ENCODE assay signal across 9 cellular contexts in the genomic region with DNA sequence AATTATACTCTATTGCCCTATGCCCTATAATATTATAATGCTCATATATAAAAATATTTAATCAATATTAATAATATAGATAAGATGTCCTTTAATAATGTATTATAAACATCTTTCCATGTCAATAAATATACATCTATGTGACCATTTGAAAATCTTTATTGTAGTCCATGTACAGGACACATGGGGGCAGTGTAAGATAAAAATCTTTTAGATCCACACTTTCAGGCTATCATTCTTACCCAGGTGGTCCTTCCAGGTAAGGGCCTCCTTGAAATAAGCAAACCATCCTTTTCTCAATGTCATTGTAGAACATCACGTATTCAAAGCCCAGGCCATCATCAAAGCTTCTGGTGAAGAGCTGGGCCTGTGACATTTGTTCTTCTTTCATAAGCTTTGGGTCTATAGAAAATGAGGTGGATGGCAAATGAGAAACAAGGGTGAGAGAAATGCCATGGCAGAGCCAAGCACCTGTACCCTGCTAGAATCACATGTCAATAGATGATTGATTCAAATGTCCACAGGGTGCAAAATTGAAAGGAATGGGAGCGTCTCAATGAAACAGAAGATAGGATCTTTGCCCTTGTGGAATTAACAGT. TPM values are rescaled to one million over a fixed set of nuclear protein-coding genes. Genes with fewer than 3 reads are reported as not detected.
DNase-seq lines count a peak whose midpoint lies in the region; ATAC-seq and TF ChIP-seq lines count a peak whose summit lies in the region.
"Had no signal": no experiment of that assay in that cellular context is flagged by ENCODE, and none has a peak within 500 bp of the region (broad histone marks: within the 10 kb centered on the region; RNA-seq: fewer than 3 reads in every experiment).

No MANE protein-coding gene starts in this region.

- no peak overlapping the region for H3K27ac ChIP-seq in body of pancreas

- H3K27me3 Mint-ChIP-seq in nephron progenitor cell (ENCODE audit: low read depth, poor library complexity): no peaks in the 10 kb centered on the region

- H3K36me3 ChIP-seq in body of pancreas (replicated peaks in 1 of 2; ENCODE audit: insufficient read depth in 1 of 2, low read depth in 2 of 2): peaks cover 3 to 6% of the 10 kb centered on the region in 2 donors

- no peaks in the 10 kb centered on the region for H3K27me3 ChIP-seq in body of pancreas

- TF ChIP-seq CTCF in body of pancreas (IDR thresholded peaks at IDR 0.05) (peak in 6 of 7 experiments; percentile 23 to 40 (median 30)), nephron progenitor cell (IDR thresholded peaks at IDR 0.05) (peak; percentile 41)

- DNase-seq in NCI-H510A treated with DMSO at 0.1 percent for 48 hours (lab: John Stamatoyannopoulos, UW) (peak; percentile 8), NCI-H510A (lab: John Stamatoyannopoulos, UW) (no peak), Kasumi-1 (lab: John Stamatoyannopoulos, UW) (peak; percentile 16 to 19), body of pancreas (no peak), nephron progenitor cell (no peak)
- no peak for DNase-seq in NK-92 treated with Interleukin-12 subunit alpha and Interleukin-12 subunit beta, amount 100 ng/mL, for 24 hours (lab: John Stamatoyannopoulos, UW)
- DNase-seq: DMS153 had no signal

- ATAC-seq in body of pancreas: no peak
- no peak for ATAC-seq in HG02885 (IDR thresholded peaks at IDR 0.05; ENCODE audit: poor library complexity, unreplicated experiment)
- no peak for ATAC-seq in GM18858 (IDR thresholded peaks at IDR 0.05; ENCODE audit: unreplicated experiment)

- no peaks in the 10 kb centered on the region for H3K9me3 ChIP-seq in body of pancreas

- no peaks in the 10 kb centered on the region for H3K4me1 Mint-ChIP-seq in nephron progenitor cell

- H3K4me1 ChIP-seq in body of pancreas: no peaks in the 10 kb centered on the region

- intact Hi-C loops in body of pancreas (cut with DNase I): no loop called here

- 87 to 88% methylated on average over 2 of the region's 2 CpGs for WGBS in body of pancreas, 2 donors

- no peak overlapping the region for H3K27ac Mint-ChIP-seq in nephron progenitor cell

- H3K9me3 Mint-ChIP-seq in nephron progenitor cell: peaks cover 14% of the 10 kb centered on the region

- peaks cover 75% of the 10 kb centered on the region for H3K36me3 Mint-ChIP-seq in nephron progenitor cell (ENCODE audit: low read depth)

- H3K4me3 ChIP-seq in body of pancreas: no peak overlapping the region

- TF ChIP-seq POLR2A in body of pancreas (IDR thresholded peaks at IDR 0.05): no peak

- no peak overlapping the region for H3K4me3 Mint-ChIP-seq in nephron progenitor cell

RNA-seq across cellular contexts. Expression of a gene that starts 20.2 kb away (rescaled TPM):
- 10 to 100 TPM; 11.9 to 30.3 TPM for total RNA-seq in body of pancreas

RNA-seq across cellular contexts. Expression of a gene that starts 35.6 kb away (rescaled TPM):
- not detected for total RNA-seq in body of pancreas

RNA-seq across cellular contexts. Expression of a gene that starts 49.5 kb away (rescaled TPM):
- total RNA-seq in body of pancreas: 1 to 10 TPM in 1 of 2 donors, under 1 TPM in 1; 0.26 to 2.6 TPM

RNA-seq across cellular contexts. Expression of a gene that starts 57.5 kb away (rescaled TPM):
- 10 to 100 TPM; 32.3 to 51.4 TPM for total RNA-seq in body of pancreas

Comparison
In these comparisons a context has a peak if more than half of its experiments do, and no peak if none do; other contexts are left out.
1. DNase-seq: peak in NCI-H510A treated with DMSO at 0.1 percent for 48 hours (single experiment) and Kasumi-1 (2 of 2); none in NCI-H510A (single experiment), body of pancreas (0 of 4), nephron progenitor cell (single experiment) and NK-92 treated with Interleukin-12 subunit alpha and Interleukin-12 subunit beta, amount 100 ng/mL, for 24 hours (single experiment).